Comparison of ENCODE assay signal across 16 cellular contexts in the genomic region with DNA sequence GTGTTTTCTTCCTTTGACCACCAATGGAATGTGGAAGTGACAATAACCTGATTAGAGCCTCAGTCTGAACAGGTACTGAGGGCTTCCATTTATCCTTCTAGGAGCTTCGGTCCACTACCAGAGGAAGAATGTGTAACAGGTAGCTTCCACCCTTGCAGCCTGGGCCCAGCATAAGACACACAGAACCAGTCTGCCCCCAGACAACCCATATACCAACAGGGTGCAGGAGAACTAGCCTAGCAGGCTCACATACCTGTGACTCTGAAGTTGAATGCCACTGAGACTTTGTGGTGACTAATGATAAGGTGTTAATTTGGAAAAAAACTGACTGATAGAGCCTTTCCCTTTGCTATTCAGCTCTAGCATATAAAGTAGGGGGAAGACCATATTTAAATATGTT.
DNase-seq lines count a peak whose midpoint lies in the region; TF ChIP-seq lines count a peak whose summit lies in the region.
"Had no signal": no experiment of that assay in that cellular context is flagged by ENCODE, and none has a peak within 500 bp of the region (broad histone marks: within the 10 kb centered on the region; RNA-seq: fewer than 3 reads in every experiment).

No MANE protein-coding gene starts in this region.

- H3K27me3 Mint-ChIP-seq in immature natural killer cell (ENCODE audit: low read depth in 3 of 3) (peaks cover 0 to 2% (median 2%) of the 10 kb centered on the region in 3 donors), MCF 10A (ENCODE audit: insufficient read depth, unreplicated experiment) (no peaks in the 10 kb centered on the region)
- H3K27me3 Mint-ChIP-seq: CD4-positive, alpha-beta memory T cell had no signal

- H3K79me1 ChIP-seq in trophoblast cell (ENCODE audit: low read length): no peaks in the 10 kb centered on the region

- no peak overlapping the region for H2BK5ac ChIP-seq in trophoblast cell (ENCODE audit: low read depth, low read length, poor library complexity)

- H3K4me2 ChIP-seq in trophoblast cell (ENCODE audit: low read length): no peak overlapping the region

- no peak overlapping the region for H4K12ac ChIP-seq in trophoblast cell (ENCODE audit: low read depth, low read length)

- CTCF ChIA-PET in MCF 10A (lab: Yijun Ruan, JAX): interaction anchor here (0.6 kb wide), 1 partner anchor 1557 kb away, joined by 3 read pairs; no protein-coding TSS in a partner anchor

- no peak overlapping the region for H4K91ac ChIP-seq in trophoblast cell (ENCODE audit: low read depth, low read length)

- no peak overlapping the region for H3K9ac ChIP-seq in trophoblast cell (ENCODE audit: low read length)
- H3K9ac ChIP-seq: GM23248 had no signal

- no TSS peak for BruUV-seq in MCF 10A (replicated peaks; lab: Mats Ljungman, UMichigan)

- H3K14ac ChIP-seq in trophoblast cell (ENCODE audit: low read length): no peak overlapping the region

- no peaks in the 10 kb centered on the region for H3K36me3 ChIP-seq in trophoblast cell (ENCODE audit: control insufficient read depth in 1 of 2, insufficient read depth in 2 of 2, low read length in 2 of 2)

- H3K23ac ChIP-seq in trophoblast cell (ENCODE audit: low read length): no peak overlapping the region

- H3K9me3 Mint-ChIP-seq in immature natural killer cell: peaks cover 0 to 6% (median 3%) of the 10 kb centered on the region in 6 donors
- H3K9me3 Mint-ChIP-seq in MCF 10A (ENCODE audit: unreplicated experiment): peaks cover 3% of the 10 kb centered on the region

- no peak overlapping the region for H3K18ac ChIP-seq in trophoblast cell (ENCODE audit: low read length)

- POLR2A ChIA-PET in MCF 10A (lab: Yijun Ruan, JAX): interaction anchor here (0.7 kb wide), 1 partner anchor 41 kb away, joined by 3 read pairs; no protein-coding TSS in a partner anchor

- no peak overlapping the region for H2AFZ ChIP-seq in trophoblast cell (ENCODE audit: insufficient read depth, low read length, poor library complexity)
- H2AFZ ChIP-seq: GM23248 had no signal

- H3K9me3 ChIP-seq in trophoblast cell (ENCODE audit: insufficient read depth, low read depth, low read length): no peaks in the 10 kb centered on the region

- H3K79me2 ChIP-seq in trophoblast cell (ENCODE audit: control insufficient read depth, insufficient read depth, low read length, poor library complexity): no peaks in the 10 kb centered on the region

- WGBS in trophoblast cell (ENCODE audit: extremely low coverage, insufficient coverage, insufficient read length): no CpG with 5 or more reads among the region's 1 CpG

- H3K4me3 Mint-ChIP-seq in immature natural killer cell (no peak overlapping the region), MCF 10A (ENCODE audit: unreplicated experiment) (no peak overlapping the region)
- H3K4me3 Mint-ChIP-seq: CD4-positive, alpha-beta memory T cell had no signal

- no peak overlapping the region for H3K4ac ChIP-seq in trophoblast cell (ENCODE audit: low read depth, low read length)

- H2BK120ac ChIP-seq in trophoblast cell (ENCODE audit: insufficient read depth, low read length, poor library complexity): no peak overlapping the region

- H4K8ac ChIP-seq in trophoblast cell (ENCODE audit: low read depth, low read length): no peak overlapping the region

- H3K27ac ChIP-seq in VCaP (peak overlapping the region; percentile 73; the same call in 1 of the 2 replicates), trophoblast cell (ENCODE audit: low read depth, low read length) (no peak overlapping the region)
- H3K27ac ChIP-seq: GM23248 had no signal

- H3K27me3 ChIP-seq in trophoblast cell (ENCODE audit: insufficient read depth, low read length): no peaks in the 10 kb centered on the region

- intact Hi-C loops in MCF 10A (cut with micrococcal nuclease): no loop called here

- no peaks in the 10 kb centered on the region for H3K4me1 ChIP-seq in trophoblast cell (ENCODE audit: control insufficient read depth in 1 of 2, insufficient read depth in 2 of 2, low read length in 2 of 2)

- H2AK5ac ChIP-seq in trophoblast cell (ENCODE audit: low read length): no peak overlapping the region

- no peak overlapping the region for H2BK12ac ChIP-seq in trophoblast cell (ENCODE audit: low read length)

- TF ChIP-seq CTCF in VCaP (conservative IDR thresholded peaks at IDR 0.05): no peak
- TF ChIP-seq CTCF in epithelial cell of esophagus (IDR thresholded peaks at IDR 0.05; ENCODE audit: insufficient read depth, low read depth, low read length, missing control alignments): no peak
- TF ChIP-seq CTCF in MCF 10A (IDR thresholded peaks at IDR 0.05; ENCODE audit: unreplicated experiment): no peak

- DNase-seq in epithelial cell of esophagus (ENCODE audit: low read depth) (peak; percentile 22), trophoblast cell (peak; percentile 74 to 86), immature natural killer cell (no peak), MCF 10A (ENCODE audit: unreplicated experiment) (no peak), NOMO-1 treated with dmso at 0.1 percent for 144 hours (lab: John Stamatoyannopoulos, UW; ENCODE audit: unreplicated experiment) (no peak)
- DNase-seq: C1 segment of cervical spinal cord; Calu3; CD4-positive, alpha-beta memory T cell; COR-L47; DMS53; DMS79 treated with DMSO at 0.1 percent for 48 hours; GF-D8; GM23248; H7; HCEC 1CT had no signal

- H3K27ac Mint-ChIP-seq in immature natural killer cell (no peak overlapping the region), MCF 10A (ENCODE audit: low read depth, unreplicated experiment) (no peak overlapping the region)
- H3K27ac Mint-ChIP-seq: CD4-positive, alpha-beta memory T cell had no signal

- H3K4me3 ChIP-seq in epithelial cell of esophagus (ENCODE audit: low read length) (no peak overlapping the region), trophoblast cell (ENCODE audit: low read depth, low read length) (no peak overlapping the region)
- H3K4me3 ChIP-seq: GM23248 had no signal

- H3K4me1 Mint-ChIP-seq in immature natural killer cell (no peaks in the 10 kb centered on the region), MCF 10A (ENCODE audit: insufficient read depth, unreplicated experiment) (peaks cover 7% of the 10 kb centered on the region)
- H3K4me1 Mint-ChIP-seq: CD4-positive, alpha-beta memory T cell had no signal

- H3K36me3 Mint-ChIP-seq in immature natural killer cell (no peaks in the 10 kb centered on the region), MCF 10A (ENCODE audit: insufficient read depth, unreplicated experiment) (no peaks in the 10 kb centered on the region)
- H3K36me3 Mint-ChIP-seq: CD4-positive, alpha-beta memory T cell had no signal

Comparison
In these comparisons a context has a peak if more than half of its experiments do, and no peak if none do; other contexts are left out.
1. DNase-seq: peak in epithelial cell of esophagus (single experiment) and trophoblast cell (2 of 2); none in immature natural killer cell (0 of 3), MCF 10A (single experiment) and NOMO-1 treated with dmso at 0.1 percent for 144 hours (single experiment).